Comparison of ENCODE assay signal across 19 cellular contexts in genomic region chr9:6664204-6664683, GRCh38. TPM values are rescaled to one million over a fixed set of nuclear protein-coding genes. Genes with fewer than 3 reads are reported as not detected.
DNase-seq lines count a peak whose midpoint lies in the region; ATAC-seq and TF ChIP-seq lines count a peak whose summit lies in the region.
"Had no signal": no experiment of that assay in that cellular context is flagged by ENCODE, and none has a peak within 500 bp of the region (broad histone marks: within the 10 kb centered on the region; RNA-seq: fewer than 3 reads in every experiment).

No MANE protein-coding gene starts in this region.

- no peaks in the 10 kb centered on the region for H3K9me3 ChIP-seq in endodermal cell (ENCODE audit: control insufficient read depth, low read length)
- no peaks in the 10 kb centered on the region for H3K9me3 ChIP-seq in mesenchymal stem cell (ENCODE audit: control insufficient read depth, low read length)
- H3K9me3 ChIP-seq in effector memory CD4-positive, alpha-beta T cell (ENCODE audit: control insufficient read depth, low read length) = no peaks in the 10 kb centered on the region
- H3K9me3 ChIP-seq: SJCRH30 had no signal

- no peak overlapping the region for H3K23ac ChIP-seq in mesenchymal stem cell (ENCODE audit: low read length in 2 of 2)

- H2BK15ac ChIP-seq in mesenchymal stem cell (ENCODE audit: low read depth, poor library complexity, severe bottlenecking) = no peak overlapping the region

- no peaks in the 10 kb centered on the region for H3K79me1 ChIP-seq in mesenchymal stem cell (replicated peaks; ENCODE audit: low read length, poor library complexity, severe bottlenecking)

- no peak for TF ChIP-seq CTCF in endodermal cell (conservative IDR thresholded peaks at IDR 0.05)
- no peak for TF ChIP-seq CTCF in type B pancreatic cell (conservative IDR thresholded peaks at IDR 0.05)

- POLR2A ChIA-PET in activated naive CD8-positive, alpha-beta T cell treated with anti-CD3 and anti-CD28 coated beads, Interleukin-2, amount 10 ng/mL, durations not matched to agents 7 days and 5 days (lab: Charles Lee) = no interaction called here

- H3K14ac ChIP-seq in mesenchymal stem cell (ENCODE audit: low read length in 2 of 2) = no peak overlapping the region

- peaks cover 5% of the 10 kb centered on the region for H3K4me1 ChIP-seq in endodermal cell (ENCODE audit: control insufficient read depth, insufficient read depth, low read length)
- peaks cover 7% of the 10 kb centered on the region for H3K4me1 ChIP-seq in mesenchymal stem cell (ENCODE audit: control insufficient read depth, insufficient read depth, low read depth, low read length)
- no peaks in the 10 kb centered on the region for H3K4me1 ChIP-seq in effector memory CD4-positive, alpha-beta T cell (ENCODE audit: control insufficient read depth, insufficient read depth, low read length, poor library complexity, severe bottlenecking)
- H3K4me1 ChIP-seq: SJCRH30 had no signal

- no peak overlapping the region for H3K4me3 ChIP-seq in endodermal cell (ENCODE audit: low read length)
- no peak overlapping the region for H3K4me3 ChIP-seq in mesenchymal stem cell (ENCODE audit: insufficient read depth in 1 of 2, low read depth in 1 of 2, low read length in 2 of 2)
- H3K4me3 ChIP-seq in effector memory CD4-positive, alpha-beta T cell (ENCODE audit: insufficient read depth, low read depth, low read length, poor library complexity, severe bottlenecking) = no peak overlapping the region
- H3K4me3 ChIP-seq: SJCRH30 had no signal

- no peak for ATAC-seq in activated naive CD8-positive, alpha-beta T cell treated with anti-CD3 and anti-CD28 coated beads, Interleukin-2, amount 10 ng/mL, durations not matched to agents 7 days and 5 days (ENCODE audit: low read depth)
- ATAC-seq in activated naive CD8-positive, alpha-beta T cell treated with anti-CD3 and anti-CD28 coated beads, Interleukin-2, amount 50 U/mL, for 24 hours = no peak
- no peak for ATAC-seq in HG03097 (IDR thresholded peaks at IDR 0.05; ENCODE audit: low FRiP score, unreplicated experiment)
- ATAC-seq: PC-3 had no signal

- H2BK12ac ChIP-seq in mesenchymal stem cell (ENCODE audit: low read length in 2 of 2) = no peak overlapping the region

- DNase-seq in activated naive CD8-positive, alpha-beta T cell treated with anti-CD3 and anti-CD28 coated beads, Interleukin-2, amount 10 ng/mL, durations not matched to agents 7 days and 5 days = no peak
- no peak for DNase-seq in activated naive CD8-positive, alpha-beta T cell treated with anti-CD3 and anti-CD28 coated beads, Interleukin-2, amount 50 U/mL, for 24 hours
- DNase-seq in endodermal cell (no peak), mesenchymal stem cell (no peak), type B pancreatic cell (ENCODE audit: extremely low spot score, unreplicated experiment) (no peak), SW480 (ENCODE audit: low spot score) (no peak)
- DNase-seq in effector memory CD4-positive, alpha-beta T cell = no peak
- DNase-seq: COR-L47, DMS153, GF-D8, KG1, NCI-H1694 treated with DMSO at 0.1 percent for 48 hours, NCI-H226, NCI-H524, PC-3, SJCRH30 had no signal

- H3K27ac ChIP-seq in endodermal cell (ENCODE audit: low read depth, low read length) (no peak overlapping the region), mesenchymal stem cell (ENCODE audit: low read length, poor library complexity, severe bottlenecking) (no peak overlapping the region)
- H3K27ac ChIP-seq in effector memory CD4-positive, alpha-beta T cell (ENCODE audit: insufficient read depth, low read length, poor library complexity, severe bottlenecking) = no peak overlapping the region
- H3K27ac ChIP-seq: 22Rv1, SJCRH30 had no signal

- H3K27me3 ChIP-seq in endodermal cell (ENCODE audit: control insufficient read depth, insufficient read depth, low read length, poor library complexity, severe bottlenecking) (no peaks in the 10 kb centered on the region), mesenchymal stem cell (ENCODE audit: control insufficient read depth in 1 of 2, insufficient read depth in 1 of 2, low read length in 2 of 2) (no peaks in the 10 kb centered on the region)
- H3K27me3 ChIP-seq in effector memory CD4-positive, alpha-beta T cell (replicated peaks; ENCODE audit: control insufficient read depth, insufficient read depth, low read length, poor library complexity, severe bottlenecking) = no peaks in the 10 kb centered on the region
- H3K27me3 ChIP-seq: SJCRH30 had no signal

- H3K36me3 ChIP-seq in endodermal cell (ENCODE audit: control insufficient read depth, insufficient read depth, low read length) (no peaks in the 10 kb centered on the region), mesenchymal stem cell (ENCODE audit: control insufficient read depth in 1 of 2, insufficient read depth in 2 of 2, low read depth in 1 of 2, low read length in 2 of 2) (no peaks in the 10 kb centered on the region)
- H3K36me3 ChIP-seq in effector memory CD4-positive, alpha-beta T cell (ENCODE audit: control insufficient read depth, insufficient read depth, low read length) = no peaks in the 10 kb centered on the region
- H3K36me3 ChIP-seq: SJCRH30 had no signal

- H3K36me3 Mint-ChIP-seq in activated naive CD8-positive, alpha-beta T cell treated with anti-CD3 and anti-CD28 coated beads, Interleukin-2, amount 10 ng/mL, durations not matched to agents 7 days and 5 days = no peaks in the 10 kb centered on the region
- H3K36me3 Mint-ChIP-seq in activated naive CD8-positive, alpha-beta T cell treated with anti-CD3 and anti-CD28 coated beads, Interleukin-2, amount 50 U/mL, for 24 hours (ENCODE audit: low read depth) = no peaks in the 10 kb centered on the region
- H3K36me3 Mint-ChIP-seq in endodermal cell (ENCODE audit: low read depth) (no peaks in the 10 kb centered on the region), type B pancreatic cell (no peaks in the 10 kb centered on the region)

- H4K91ac ChIP-seq in mesenchymal stem cell (ENCODE audit: low read length) = no peak overlapping the region

- peaks cover 1% of the 10 kb centered on the region for H3K4me1 Mint-ChIP-seq in activated naive CD8-positive, alpha-beta T cell treated with anti-CD3 and anti-CD28 coated beads, Interleukin-2, amount 10 ng/mL, durations not matched to agents 7 days and 5 days
- H3K4me1 Mint-ChIP-seq in activated naive CD8-positive, alpha-beta T cell treated with anti-CD3 and anti-CD28 coated beads, Interleukin-2, amount 50 U/mL, for 24 hours = peaks cover 1% of the 10 kb centered on the region
- H3K4me1 Mint-ChIP-seq in endodermal cell (peaks cover 14% of the 10 kb centered on the region), type B pancreatic cell (ENCODE audit: unreplicated experiment) (peaks cover 5% of the 10 kb centered on the region)

- peak overlapping the region; percentile 3 for H3K4me2 ChIP-seq in mesenchymal stem cell (ENCODE audit: low read length, poor library complexity, severe bottlenecking)

- no peak overlapping the region for H2AFZ ChIP-seq in mesenchymal stem cell (ENCODE audit: low read depth, low read length)

- H2BK120ac ChIP-seq in mesenchymal stem cell (ENCODE audit: low read depth, low read length) = no peak overlapping the region

- no peak overlapping the region for H3K4ac ChIP-seq in mesenchymal stem cell (ENCODE audit: low read depth in 1 of 2, low read length in 2 of 2)

- no peak overlapping the region for H3K18ac ChIP-seq in mesenchymal stem cell (ENCODE audit: low read depth in 1 of 2, low read length in 2 of 2)

- H3K9ac ChIP-seq in endodermal cell (ENCODE audit: extremely low read depth, low read length, poor library complexity, severe bottlenecking) = no peak overlapping the region
- H3K9ac ChIP-seq in mesenchymal stem cell (ENCODE audit: low read length) = no peak overlapping the region

- no peaks in the 10 kb centered on the region for H3K9me3 Mint-ChIP-seq in activated naive CD8-positive, alpha-beta T cell treated with anti-CD3 and anti-CD28 coated beads, Interleukin-2, amount 10 ng/mL, durations not matched to agents 7 days and 5 days
- no peaks in the 10 kb centered on the region for H3K9me3 Mint-ChIP-seq in activated naive CD8-positive, alpha-beta T cell treated with anti-CD3 and anti-CD28 coated beads, Interleukin-2, amount 50 U/mL, for 24 hours
- H3K9me3 Mint-ChIP-seq in endodermal cell (no peaks in the 10 kb centered on the region), type B pancreatic cell (no peaks in the 10 kb centered on the region)

- no peak overlapping the region for H2AK5ac ChIP-seq in mesenchymal stem cell (ENCODE audit: low read length, severe bottlenecking)

- 93 to 97% methylated on average over 3 of the region's 3 CpGs for WGBS in endodermal cell (ENCODE audit: insufficient coverage in 1 of 2, insufficient read length in 1 of 2), 2 experiments
- WGBS in mesenchymal stem cell = 98% methylated on average over 3 of the region's 3 CpGs

- H4K8ac ChIP-seq in mesenchymal stem cell (ENCODE audit: low read length) = no peak overlapping the region

- H3K27me3 Mint-ChIP-seq in activated naive CD8-positive, alpha-beta T cell treated with anti-CD3 and anti-CD28 coated beads, Interleukin-2, amount 10 ng/mL, durations not matched to agents 7 days and 5 days = no peaks in the 10 kb centered on the region
- no peaks in the 10 kb centered on the region for H3K27me3 Mint-ChIP-seq in activated naive CD8-positive, alpha-beta T cell treated with anti-CD3 and anti-CD28 coated beads, Interleukin-2, amount 50 U/mL, for 24 hours
- H3K27me3 Mint-ChIP-seq in endodermal cell (ENCODE audit: insufficient read depth) (no peaks in the 10 kb centered on the region), type B pancreatic cell (no peaks in the 10 kb centered on the region)
- H3K27me3 Mint-ChIP-seq: B cell had no signal

- H2BK5ac ChIP-seq in mesenchymal stem cell (ENCODE audit: low read depth, low read length, poor library complexity, severe bottlenecking) = no peak overlapping the region

- H3K4me3 Mint-ChIP-seq in activated naive CD8-positive, alpha-beta T cell treated with anti-CD3 and anti-CD28 coated beads, Interleukin-2, amount 10 ng/mL, durations not matched to agents 7 days and 5 days = no peak overlapping the region
- no peak overlapping the region for H3K4me3 Mint-ChIP-seq in activated naive CD8-positive, alpha-beta T cell treated with anti-CD3 and anti-CD28 coated beads, Interleukin-2, amount 50 U/mL, for 24 hours
- H3K4me3 Mint-ChIP-seq in endodermal cell (no peak overlapping the region), type B pancreatic cell (no peak overlapping the region)
- H3K4me3 Mint-ChIP-seq: B cell had no signal

- H3K27ac Mint-ChIP-seq in activated naive CD8-positive, alpha-beta T cell treated with anti-CD3 and anti-CD28 coated beads, Interleukin-2, amount 10 ng/mL, durations not matched to agents 7 days and 5 days = peak overlapping the region; percentile 5
- H3K27ac Mint-ChIP-seq in activated naive CD8-positive, alpha-beta T cell treated with anti-CD3 and anti-CD28 coated beads, Interleukin-2, amount 50 U/mL, for 24 hours = no peak overlapping the region
- H3K27ac Mint-ChIP-seq in endodermal cell (peak overlapping the region; percentile 27), type B pancreatic cell (peak overlapping the region; percentile 63)
- H3K27ac Mint-ChIP-seq: B cell had no signal

RNA-seq across cellular contexts. Expression of gene GLDC, which starts 18.7 kb away (rescaled TPM):
- not detected for total RNA-seq in activated naive CD8-positive, alpha-beta T cell treated with anti-CD3 and anti-CD28 coated beads, Interleukin-2, amount 10 ng/mL, durations not matched to agents 7 days and 5 days
- total RNA-seq in endodermal cell (10 to 100 TPM in 1 of 2 donors, 1 to 10 TPM in 1; 8.9 to 38.8 TPM), type B pancreatic cell (ENCODE audit: low replicate concordance) (4.9 and 11.8 TPM in 2 replicates)
- 43.8 TPM for polyA plus RNA-seq in endodermal cell (2013, experiment 1 of 2)
- polyA plus RNA-seq in endodermal cell (2013, experiment 2 of 2) = 35.4 TPM
- 0.28 TPM for polyA plus RNA-seq in mesenchymal stem cell (2013, experiment 1 of 2)
- 0.45 TPM for polyA plus RNA-seq in mesenchymal stem cell (2013, experiment 2 of 2)
- total RNA-seq: SJCRH30 had no signal
